In the genomic region with DNA sequence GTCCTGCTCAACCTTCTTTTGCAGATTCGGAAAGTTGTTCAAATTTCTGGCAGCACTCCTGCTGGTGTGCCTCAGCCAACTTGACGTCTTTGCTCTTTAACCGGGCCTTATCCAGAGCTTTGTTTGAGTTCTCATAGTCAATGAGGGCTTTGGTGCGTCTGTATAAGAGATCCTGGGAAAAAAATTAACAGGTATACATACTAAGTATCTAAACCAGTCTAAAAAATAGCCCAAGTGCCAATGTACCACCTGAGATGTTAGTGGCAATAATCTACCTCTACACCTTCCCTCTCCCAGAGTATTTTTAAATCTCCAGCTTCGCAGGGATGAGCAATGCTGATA, we compare ENCODE assay signal across 14 cellular contexts. TPM values are rescaled to one million over a fixed set of nuclear protein-coding genes. Genes with fewer than 3 reads are reported as not detected.
DNase-seq lines count a peak whose midpoint lies in the region; ATAC-seq and TF ChIP-seq lines count a peak whose summit lies in the region.
"Had no signal": no experiment of that assay in that cellular context is flagged by ENCODE, and none has a peak within 500 bp of the region (broad histone marks: within the 10 kb centered on the region; RNA-seq: fewer than 3 reads in every experiment).

No MANE protein-coding gene starts in this region.

- peaks cover 76% of the 10 kb centered on the region for H4K20me1 ChIP-seq in GM23338 (replicated peaks; ENCODE audit: insufficient read depth)

- H3K4me3 ChIP-seq in GM23338, result no peak overlapping the region
- H3K4me3 ChIP-seq: HAP-1 had no signal

- no peak overlapping the region for H3K4me3 Mint-ChIP-seq in activated naive CD4-positive, alpha-beta T cell treated with anti-CD3 and anti-CD28 coated beads, Interleukin-2, amount 10 ng/mL, durations not matched to agents 7 days and 5 days
- H3K4me3 Mint-ChIP-seq in GM23338 (no peak overlapping the region), progenitor cell of endocrine pancreas (ENCODE audit: low read depth) (no peak overlapping the region)
- no peak overlapping the region for H3K4me3 Mint-ChIP-seq in activated T-helper 1 cell treated with anti-CD3 and anti-CD28 coated beads, Interleukin-12 subunit alpha, Interleukin-12 subunit beta, Interleukin-2, Interleukin-4 antibody, amounts not matched to agents 30 ng/mL and 10 ng/mL and 1 ng/mL, durations not matched to agents 14 hours and 24 hours and 36 hours
- H3K4me3 Mint-ChIP-seq: B cell; CD4-positive, alpha-beta memory T cell had no signal

- H3K4me1 ChIP-seq in GM23338 (ENCODE audit: insufficient read depth), result no peaks in the 10 kb centered on the region
- H3K4me1 ChIP-seq: HAP-1 had no signal

- no peak for TF ChIP-seq CTCF in GM23338 (conservative IDR thresholded peaks at IDR 0.05; ENCODE audit: low read depth in 2 of 2)
- no peak for TF ChIP-seq CTCF in progenitor cell of endocrine pancreas (IDR thresholded peaks at IDR 0.05; ENCODE audit: unreplicated experiment)

- peaks cover 99% of the 10 kb centered on the region for H3K36me3 ChIP-seq in GM23338 (ENCODE audit: insufficient read depth)

- no peak for DNase-seq in activated naive CD4-positive, alpha-beta T cell treated with anti-CD3 and anti-CD28 coated beads, Interleukin-2, amount 10 ng/mL, durations not matched to agents 7 days and 5 days
- no peak for DNase-seq in activated naive CD4-positive, alpha-beta T cell treated with Interleukin-2 at 50 U/mL for 16 hours
- DNase-seq in GM23338 (ENCODE audit: low spot score), result no peak
- DNase-seq in activated T-helper 1 cell treated with anti-CD3 and anti-CD28 coated beads, Interleukin-12 subunit alpha, Interleukin-12 subunit beta, Interleukin-2, Interleukin-4 antibody, amounts not matched to agents 30 ng/mL and 10 ng/mL and 1 ng/mL, durations not matched to agents 14 hours and 24 hours and 36 hours (ENCODE audit: low spot score), result no peak
- DNase-seq in progenitor cell of endocrine pancreas (ENCODE audit: low spot score, unreplicated experiment), result no peak
- no peak for DNase-seq in NCI-H1048 (lab: John Stamatoyannopoulos, UW)
- DNase-seq in hepatic stellate cell (ENCODE audit: low spot score), result no peak
- DNase-seq: CD4-positive, alpha-beta memory T cell; DMS79; EL; GOT3 had no signal

- H3K4me2 ChIP-seq in GM23338, result no peak overlapping the region

- peak overlapping the region; percentile 37 for H3K27ac Mint-ChIP-seq in activated naive CD4-positive, alpha-beta T cell treated with anti-CD3 and anti-CD28 coated beads, Interleukin-2, amount 10 ng/mL, durations not matched to agents 7 days and 5 days
- H3K27ac Mint-ChIP-seq in GM23338 (0 out of 2 replicates have a peak overlapping the region, but pooled peaks have one; percentile 12), progenitor cell of endocrine pancreas (peak overlapping the region; percentile 41)
- peak overlapping the region; percentile 7 for H3K27ac Mint-ChIP-seq in activated T-helper 1 cell treated with anti-CD3 and anti-CD28 coated beads, Interleukin-12 subunit alpha, Interleukin-12 subunit beta, Interleukin-2, Interleukin-4 antibody, amounts not matched to agents 30 ng/mL and 10 ng/mL and 1 ng/mL, durations not matched to agents 14 hours and 24 hours and 36 hours
- H3K27ac Mint-ChIP-seq: B cell had no signal

- peaks cover 61% of the 10 kb centered on the region for H3F3A ChIP-seq in GM23338 (replicated peaks; ENCODE audit: low read depth)

- H3K9me3 Mint-ChIP-seq in activated naive CD4-positive, alpha-beta T cell treated with anti-CD3 and anti-CD28 coated beads, Interleukin-2, amount 10 ng/mL, durations not matched to agents 7 days and 5 days, result no peaks in the 10 kb centered on the region
- no peaks in the 10 kb centered on the region for H3K9me3 Mint-ChIP-seq in GM23338
- H3K9me3 Mint-ChIP-seq in activated T-helper 1 cell treated with anti-CD3 and anti-CD28 coated beads, Interleukin-12 subunit alpha, Interleukin-12 subunit beta, Interleukin-2, Interleukin-4 antibody, amounts not matched to agents 30 ng/mL and 10 ng/mL and 1 ng/mL, durations not matched to agents 14 hours and 24 hours and 36 hours, result no peaks in the 10 kb centered on the region
- no peaks in the 10 kb centered on the region for H3K9me3 Mint-ChIP-seq in progenitor cell of endocrine pancreas (ENCODE audit: low read depth)
- H3K9me3 Mint-ChIP-seq: CD4-positive, alpha-beta memory T cell had no signal

- peaks cover 83% of the 10 kb centered on the region for H3K36me3 Mint-ChIP-seq in activated naive CD4-positive, alpha-beta T cell treated with anti-CD3 and anti-CD28 coated beads, Interleukin-2, amount 10 ng/mL, durations not matched to agents 7 days and 5 days
- H3K36me3 Mint-ChIP-seq in GM23338 (ENCODE audit: low read depth), result peaks cover 100% of the 10 kb centered on the region
- peaks cover 85% of the 10 kb centered on the region for H3K36me3 Mint-ChIP-seq in activated T-helper 1 cell treated with anti-CD3 and anti-CD28 coated beads, Interleukin-12 subunit alpha, Interleukin-12 subunit beta, Interleukin-2, Interleukin-4 antibody, amounts not matched to agents 30 ng/mL and 10 ng/mL and 1 ng/mL, durations not matched to agents 14 hours and 24 hours and 36 hours (ENCODE audit: low read depth)
- H3K36me3 Mint-ChIP-seq in progenitor cell of endocrine pancreas (ENCODE audit: insufficient read depth), result peaks cover 52% of the 10 kb centered on the region

- intact Hi-C loops in activated T-helper 1 cell treated with anti-CD3 and anti-CD28 coated beads, Interleukin-12 subunit alpha, Interleukin-12 subunit beta, Interleukin-2, Interleukin-4 antibody, amounts not matched to agents 30 ng/mL and 10 ng/mL and 1 ng/mL, durations not matched to agents 14 hours and 24 hours and 36 hours (cut with micrococcal nuclease), result no loop called here

- H3K79me2 ChIP-seq in GM23338 (replicated peaks; ENCODE audit: insufficient read depth), result peaks cover 76% of the 10 kb centered on the region

- CTCF ChIA-PET in activated naive CD4-positive, alpha-beta T cell treated with anti-CD3 and anti-CD28 coated beads, Interleukin-2, amount 10 ng/mL, durations not matched to agents 7 days and 5 days (lab: Charles Lee), result interaction anchor here (1.0 to 2.8 kb wide), 3 partner anchors 9 to 49 kb away, joined by 3 to 15 read pairs (median 7); no protein-coding TSS in a partner anchor

- H3K27me3 Mint-ChIP-seq in activated naive CD4-positive, alpha-beta T cell treated with anti-CD3 and anti-CD28 coated beads, Interleukin-2, amount 10 ng/mL, durations not matched to agents 7 days and 5 days, result no peaks in the 10 kb centered on the region
- H3K27me3 Mint-ChIP-seq in GM23338 (ENCODE audit: insufficient read depth, low read depth, poor library complexity) (no peaks in the 10 kb centered on the region), progenitor cell of endocrine pancreas (no peaks in the 10 kb centered on the region)
- H3K27me3 Mint-ChIP-seq in activated T-helper 1 cell treated with anti-CD3 and anti-CD28 coated beads, Interleukin-12 subunit alpha, Interleukin-12 subunit beta, Interleukin-2, Interleukin-4 antibody, amounts not matched to agents 30 ng/mL and 10 ng/mL and 1 ng/mL, durations not matched to agents 14 hours and 24 hours and 36 hours (ENCODE audit: insufficient read depth), result no peaks in the 10 kb centered on the region
- H3K27me3 Mint-ChIP-seq: B cell; CD4-positive, alpha-beta memory T cell had no signal

- H3K4me1 Mint-ChIP-seq in activated naive CD4-positive, alpha-beta T cell treated with anti-CD3 and anti-CD28 coated beads, Interleukin-2, amount 10 ng/mL, durations not matched to agents 7 days and 5 days, result peaks cover 2% of the 10 kb centered on the region
- H3K4me1 Mint-ChIP-seq in GM23338 (peaks cover 11% of the 10 kb centered on the region; the same call in 2 of the 3 replicates), progenitor cell of endocrine pancreas (ENCODE audit: low read depth) (no peaks in the 10 kb centered on the region)
- peaks cover 34% of the 10 kb centered on the region for H3K4me1 Mint-ChIP-seq in activated T-helper 1 cell treated with anti-CD3 and anti-CD28 coated beads, Interleukin-12 subunit alpha, Interleukin-12 subunit beta, Interleukin-2, Interleukin-4 antibody, amounts not matched to agents 30 ng/mL and 10 ng/mL and 1 ng/mL, durations not matched to agents 14 hours and 24 hours and 36 hours (ENCODE audit: low read depth)

- H3K27ac ChIP-seq in GM23338 (ENCODE audit: low read depth), result no peak overlapping the region
- H3K27ac ChIP-seq: C4-2B had no signal

- no peak overlapping the region for H2AFZ ChIP-seq in GM23338

- no peaks in the 10 kb centered on the region for H3K27me3 ChIP-seq in GM23338 (ENCODE audit: insufficient read depth)

- H3K9me2 ChIP-seq in GM23338 (ENCODE audit: insufficient read depth), result no peaks in the 10 kb centered on the region

- no peak for ATAC-seq in GM23338

TF ChIP-seq in GM23338, 12 proteins besides CTCF, POLR2A, EP300 and RAD21 (continues in another document):
- TF ChIP-seq NANOG (IDR thresholded peaks at IDR 0.05; ENCODE audit: borderline replicate concordance) (no peak), JUNB (IDR thresholded peaks at IDR 0.05; ENCODE audit: unreplicated experiment) (no peak), EZH2 (IDR thresholded peaks at IDR 0.05; ENCODE audit: low read depth, unreplicated experiment) (no peak), CREB1 (CRISPR knock-in tag; IDR thresholded peaks at IDR 0.05; ENCODE audit: low read depth) (no peak), STAT1 (IDR thresholded peaks at IDR 0.05; ENCODE audit: unreplicated experiment) (no peak)

RNA-seq across cellular contexts. Expression of gene SNX5, which starts 21.1 kb away (rescaled TPM):
- total RNA-seq in GM23338 (2014; rRNA removed; shearing (Covaris generic)), result 269 and 287 TPM in 2 replicates
- 154 and 167 TPM in 2 replicates for polyA plus RNA-seq in GM23338 (2016; fragmentation: Nextera tagmentation; extraction: Ambion mirVana)
- total RNA-seq in activated T-helper 1 cell treated with anti-CD3 and anti-CD28 coated beads, Interleukin-12 subunit alpha, Interleukin-12 subunit beta, Interleukin-2, Interleukin-4 antibody, amounts not matched to agents 30 ng/mL and 10 ng/mL and 1 ng/mL, durations not matched to agents 14 hours and 24 hours and 36 hours, result 238 and 248 TPM in 2 replicates
- total RNA-seq in progenitor cell of endocrine pancreas, result 106 and 109 TPM in 2 replicates

RNA-seq across cellular contexts. Expression of gene MGME1, which starts 21.4 kb away (rescaled TPM):
- 41.5 and 43.1 TPM in 2 replicates for total RNA-seq in GM23338 (2014; rRNA removed; shearing (Covaris generic))
- polyA plus RNA-seq in GM23338 (2016; fragmentation: Nextera tagmentation; extraction: Ambion mirVana), result 55.2 and 56.9 TPM in 2 replicates
- total RNA-seq in activated T-helper 1 cell treated with anti-CD3 and anti-CD28 coated beads, Interleukin-12 subunit alpha, Interleukin-12 subunit beta, Interleukin-2, Interleukin-4 antibody, amounts not matched to agents 30 ng/mL and 10 ng/mL and 1 ng/mL, durations not matched to agents 14 hours and 24 hours and 36 hours, result 32.1 and 33.6 TPM in 2 replicates
- 20.3 and 24.6 TPM in 2 replicates for total RNA-seq in progenitor cell of endocrine pancreas
